ENCODE assay signal across 7 cellular contexts in the genomic region with DNA sequence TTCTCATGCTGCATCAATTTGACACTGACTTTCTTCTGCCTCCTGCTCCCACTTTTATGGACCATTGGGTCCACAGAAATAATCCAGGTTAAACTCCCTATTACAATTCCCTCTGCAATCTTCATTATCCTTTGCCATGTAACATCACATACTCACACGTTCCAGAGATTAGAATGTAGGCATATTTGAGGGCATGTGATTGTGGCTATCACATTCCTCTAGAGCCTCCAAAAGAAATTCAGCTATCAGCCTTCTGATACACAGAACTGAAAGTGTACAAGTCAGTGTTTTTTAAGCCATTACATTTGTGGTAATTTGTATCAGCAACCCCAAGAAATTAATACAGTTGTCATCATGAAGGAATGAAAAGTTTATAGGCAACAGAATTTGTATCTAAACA.
"Had no signal": no experiment of that assay in that cellular context is flagged by ENCODE, and none has a peak within 500 bp of the region (broad histone marks: within the 10 kb centered on the region; RNA-seq: fewer than 3 reads in every experiment).

No MANE protein-coding gene starts in this region.

- H3K9me3 ChIP-seq: HAP-1 had no signal

- H3K9ac ChIP-seq: GM23248 had no signal

- H3K27ac Mint-ChIP-seq: HFFc6, IgD-negative memory B cell had no signal

- H3K36me3 ChIP-seq: HAP-1 had no signal

- H3K4me3 Mint-ChIP-seq: HFFc6, IgD-negative memory B cell had no signal

- H3K4me3 ChIP-seq: GM23248, HAP-1 had no signal

- H3K27me3 Mint-ChIP-seq: IgD-negative memory B cell had no signal

- H3K27ac ChIP-seq: GM23248 had no signal

- H3K4me1 ChIP-seq: HAP-1 had no signal

- ATAC-seq: HCT116 had no signal

- H2AFZ ChIP-seq: GM23248 had no signal

- DNase-seq: GM23248, GOT3, H7, HFFc6 had no signal
